Comparison of ENCODE assay signal across 1 cellular context in the genomic region with DNA sequence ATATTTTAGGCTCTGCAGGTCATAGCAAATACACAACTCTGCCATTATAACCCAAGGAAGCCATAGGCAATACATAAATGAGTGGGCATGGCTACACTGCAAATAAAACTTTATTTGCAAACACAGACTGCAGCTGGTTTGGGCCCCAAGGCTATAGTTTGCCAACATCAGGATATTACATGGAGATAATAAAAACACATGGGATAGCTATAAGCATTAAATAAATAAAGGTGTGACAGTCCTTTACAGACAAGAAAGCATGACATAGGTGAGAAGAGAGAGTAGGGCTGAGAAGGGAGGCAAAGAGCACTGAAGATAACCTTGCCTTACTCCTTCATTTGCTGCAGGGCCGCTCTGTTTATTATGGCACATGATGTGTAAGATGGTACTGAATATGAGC.
TF ChIP-seq lines count a peak whose summit lies in the region.

No MANE protein-coding gene starts in this region.

TF ChIP-seq in K562, 482 proteins besides CTCF, POLR2A, EP300 and RAD21 (continued from another document):
- TF ChIP-seq ZBTB40 (IDR thresholded peaks at IDR 0.05) (0 out of 2 replicates have a peak, but pooled peaks have one; percentile 29), ZBTB40 (CRISPR knock-in tag; IDR thresholded peaks at IDR 0.05) (no peak)
TF ChIP-seq in K562: peak in this region for 1.
